ENCODE assay signal across 27 cellular contexts in the genomic region with DNA sequence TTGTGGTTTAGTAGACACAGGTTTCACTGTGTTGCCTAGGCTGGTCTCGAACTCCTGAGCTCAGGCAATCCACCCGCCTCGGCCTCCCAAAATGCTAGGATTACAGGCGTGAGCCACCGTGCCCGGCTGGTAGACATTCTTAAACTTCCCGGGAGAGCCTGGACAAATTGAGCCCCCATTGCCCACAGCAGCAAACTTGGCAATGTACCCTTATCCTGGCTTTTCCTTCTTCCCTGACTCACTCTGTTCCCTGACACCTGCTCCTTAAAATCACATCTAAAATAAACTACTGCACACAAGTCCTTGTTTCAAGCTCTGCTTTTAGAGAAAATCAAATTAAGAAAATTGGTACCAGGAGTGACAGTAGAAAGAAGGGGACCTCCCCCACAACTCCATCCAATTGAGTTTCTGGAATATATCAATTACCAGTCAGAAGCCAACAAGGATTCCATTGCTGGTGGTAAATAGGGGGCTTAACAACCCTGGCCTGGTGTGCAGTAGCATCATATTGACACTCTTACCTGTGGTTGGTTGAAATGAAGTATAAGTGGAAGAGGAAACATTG. TPM values are rescaled to one million over a fixed set of nuclear protein-coding genes. Genes with fewer than 3 reads are reported as not detected.
A peak's percentile ranks its signal among the peaks of the same experiment; 100 is the strongest.
DNase-seq lines count a peak whose midpoint lies in the region; ATAC-seq and TF ChIP-seq lines count a peak whose summit lies in the region.
"Had no signal": no experiment of that assay in that cellular context is flagged by ENCODE, and none has a peak within 500 bp of the region (broad histone marks: within the 10 kb centered on the region; RNA-seq: fewer than 3 reads in every experiment).

No MANE protein-coding gene starts in this region.

- no peak overlapping the region for H2AK5ac ChIP-seq in trophoblast cell (ENCODE audit: low read length)

- H3K14ac ChIP-seq in trophoblast cell (ENCODE audit: low read length): no peak overlapping the region

- H3K23ac ChIP-seq in trophoblast cell (ENCODE audit: low read length): no peak overlapping the region

- no peak for ATAC-seq in stimulated activated effector memory CD8-positive, alpha-beta T cell treated with anti-CD3 and anti-CD28 coated beads, Interleukin-12 subunit alpha, Interleukin-12 subunit beta, amount 100 ng/mL, for 72 hours
- no peak for ATAC-seq in HG03095 (IDR thresholded peaks at IDR 0.05; ENCODE audit: unreplicated experiment)
- ATAC-seq: GM12878 had no signal

- peaks cover 5 to 9% of the 10 kb centered on the region in 2 experiments for H3K4me1 ChIP-seq in trophoblast cell (ENCODE audit: control insufficient read depth in 1 of 2, insufficient read depth in 2 of 2, low read length in 2 of 2)
- H3K4me1 ChIP-seq: BLaER1 had no signal

- peaks cover 4% of the 10 kb centered on the region for H3K9me3 ChIP-seq in trophoblast cell (ENCODE audit: insufficient read depth, low read depth, low read length)
- H3K9me3 ChIP-seq: BE2C, BLaER1 had no signal

- H3K27ac Mint-ChIP-seq in endothelial cell (ENCODE audit: unreplicated experiment): peak overlapping the region; percentile 94
- H3K27ac Mint-ChIP-seq in stimulated activated effector memory CD8-positive, alpha-beta T cell treated with anti-CD3 and anti-CD28 coated beads, Interleukin-12 subunit alpha, Interleukin-12 subunit beta, amount 100 ng/mL, for 72 hours: peak overlapping the region; percentile 26
- H3K27ac Mint-ChIP-seq: CD14-positive monocyte had no signal

- no peaks in the 10 kb centered on the region for H3K9me3 Mint-ChIP-seq in endothelial cell (ENCODE audit: unreplicated experiment)
- no peaks in the 10 kb centered on the region for H3K9me3 Mint-ChIP-seq in stimulated activated effector memory CD8-positive, alpha-beta T cell treated with anti-CD3 and anti-CD28 coated beads, Interleukin-12 subunit alpha, Interleukin-12 subunit beta, amount 100 ng/mL, for 72 hours
- H3K9me3 Mint-ChIP-seq: CD4-positive, alpha-beta memory T cell; CD4-positive, CD25-positive, alpha-beta regulatory T cell; CD8-positive, alpha-beta memory T cell had no signal

- no peak overlapping the region for H2BK120ac ChIP-seq in trophoblast cell (ENCODE audit: insufficient read depth, low read length, poor library complexity)

- no peak for TF ChIP-seq CTCF in endothelial cell (IDR thresholded peaks at IDR 0.05; ENCODE audit: unreplicated experiment)

- WGBS in trophoblast cell (ENCODE audit: extremely low coverage, insufficient coverage, insufficient read length): no CpG with 5 or more reads among the region's 7 CpGs

- H2BK5ac ChIP-seq in trophoblast cell (ENCODE audit: low read depth, low read length, poor library complexity): no peak overlapping the region

- H3K4ac ChIP-seq in trophoblast cell (ENCODE audit: low read depth, low read length): no peak overlapping the region

- peaks cover 10% of the 10 kb centered on the region for H3K27me3 Mint-ChIP-seq in endothelial cell (ENCODE audit: unreplicated experiment)
- H3K27me3 Mint-ChIP-seq: CD4-positive, alpha-beta memory T cell; CD4-positive, CD25-positive, alpha-beta regulatory T cell had no signal

- no peak overlapping the region for H3K4me3 ChIP-seq in trophoblast cell (ENCODE audit: low read depth, low read length)
- H3K4me3 ChIP-seq: BLaER1, GM12878 had no signal

- H3K36me3 ChIP-seq in trophoblast cell (ENCODE audit: control insufficient read depth in 1 of 2, insufficient read depth in 2 of 2, low read length in 2 of 2): no peaks in the 10 kb centered on the region
- H3K36me3 ChIP-seq: BE2C, BLaER1 had no signal

- H3K4me3 Mint-ChIP-seq in endothelial cell (ENCODE audit: unreplicated experiment): peak overlapping the region; percentile 10
- H3K4me3 Mint-ChIP-seq in stimulated activated effector memory CD8-positive, alpha-beta T cell treated with anti-CD3 and anti-CD28 coated beads, Interleukin-12 subunit alpha, Interleukin-12 subunit beta, amount 100 ng/mL, for 72 hours: no peak overlapping the region
- H3K4me3 Mint-ChIP-seq: CD14-positive monocyte; CD4-positive, alpha-beta memory T cell; CD4-positive, CD25-positive, alpha-beta regulatory T cell; CD8-positive, alpha-beta memory T cell had no signal

- no peak overlapping the region for H3K18ac ChIP-seq in trophoblast cell (ENCODE audit: low read length)

- peak; percentile 90 for DNase-seq in SK-N-DZ (ENCODE audit: low spot score)
- DNase-seq in endothelial cell (ENCODE audit: low spot score): no peak
- DNase-seq in trophoblast cell: peak; percentile 48 to 67
- no peak for DNase-seq in stimulated activated effector memory CD8-positive, alpha-beta T cell treated with anti-CD3 and anti-CD28 coated beads, Interleukin-12 subunit alpha, Interleukin-12 subunit beta, amount 100 ng/mL, for 72 hours (ENCODE audit: low spot score in 2 of 2)
- DNase-seq in NCI-H1694 treated with DMSO at 0.1 percent for 48 hours (lab: John Stamatoyannopoulos, UW): no peak
- no peak for DNase-seq in stimulated activated naive CD4-positive, alpha-beta T cell treated with Interleukin-2 at 50 U/mL for 16 hours (lab: John Stamatoyannopoulos, UW)
- DNase-seq: 8988T; ACHN; BE2C; C1 segment of cervical spinal cord; CD4-positive, alpha-beta memory T cell; CD4-positive, CD25-positive, alpha-beta regulatory T cell; CD8-positive, alpha-beta memory T cell; COR-L47; DMS 273 treated with DMSO at 0.1 percent for 48 hours; DMS153; DMS53; DMS79; DND-41; EL; GDM1 had no signal

- H3K27me3 ChIP-seq in trophoblast cell (ENCODE audit: insufficient read depth, low read length): no peaks in the 10 kb centered on the region
- H3K27me3 ChIP-seq: BE2C, BLaER1 had no signal

- H2BK12ac ChIP-seq in trophoblast cell (ENCODE audit: low read length): no peak overlapping the region

- no peak overlapping the region for H4K12ac ChIP-seq in trophoblast cell (ENCODE audit: low read depth, low read length)

- H3K36me3 Mint-ChIP-seq in endothelial cell (ENCODE audit: low read depth, unreplicated experiment): no peaks in the 10 kb centered on the region
- H3K36me3 Mint-ChIP-seq in stimulated activated effector memory CD8-positive, alpha-beta T cell treated with anti-CD3 and anti-CD28 coated beads, Interleukin-12 subunit alpha, Interleukin-12 subunit beta, amount 100 ng/mL, for 72 hours: peaks cover 5% of the 10 kb centered on the region
- H3K36me3 Mint-ChIP-seq: CD14-positive monocyte; CD4-positive, alpha-beta memory T cell; CD4-positive, CD25-positive, alpha-beta regulatory T cell; CD8-positive, alpha-beta memory T cell had no signal

- no peak overlapping the region for H3K9ac ChIP-seq in trophoblast cell (ENCODE audit: low read length)
- H3K9ac ChIP-seq: BLaER1 had no signal

- no peak overlapping the region for H4K91ac ChIP-seq in trophoblast cell (ENCODE audit: low read depth, low read length)

- no peak overlapping the region for H3K4me2 ChIP-seq in trophoblast cell (ENCODE audit: low read length)
- H3K4me2 ChIP-seq: BLaER1 had no signal

- no peak overlapping the region for H2AFZ ChIP-seq in trophoblast cell (ENCODE audit: insufficient read depth, low read length, poor library complexity)

- peaks cover 65% of the 10 kb centered on the region for H3K4me1 Mint-ChIP-seq in endothelial cell (ENCODE audit: unreplicated experiment)
- H3K4me1 Mint-ChIP-seq in stimulated activated effector memory CD8-positive, alpha-beta T cell treated with anti-CD3 and anti-CD28 coated beads, Interleukin-12 subunit alpha, Interleukin-12 subunit beta, amount 100 ng/mL, for 72 hours: peaks cover 27% of the 10 kb centered on the region

- H3K79me1 ChIP-seq in trophoblast cell (ENCODE audit: low read length): peaks cover 5% of the 10 kb centered on the region

- no peak overlapping the region for H4K8ac ChIP-seq in trophoblast cell (ENCODE audit: low read depth, low read length)

- no peaks in the 10 kb centered on the region for H3K79me2 ChIP-seq in trophoblast cell (ENCODE audit: control insufficient read depth, insufficient read depth, low read length, poor library complexity)

- no peak overlapping the region for H3K27ac ChIP-seq in trophoblast cell (ENCODE audit: low read depth, low read length)
- H3K27ac ChIP-seq: BLaER1 had no signal

RNA-seq across cellular contexts. Expression of a gene that starts 7.4 kb away (rescaled TPM):
- polyA plus RNA-seq in SK-N-DZ (2014; cell fraction: cytosol; rRNA removed): 4.7 and 5.7 TPM in 2 replicates
- polyA plus RNA-seq in SK-N-DZ (2014; cell fraction: nucleus; rRNA removed): 2.0 and 3.5 TPM in 2 replicates
- 6.6 TPM for total RNA-seq in endothelial cell (ENCODE audit: unreplicated experiment)
- polyA plus RNA-seq in trophoblast cell (2013): 28.8 and 36.5 TPM in 2 replicates
- total RNA-seq: A673; CD4-positive, alpha-beta memory T cell; CD4-positive, CD25-positive, alpha-beta regulatory T cell; CD8-positive, alpha-beta memory T cell; Daoy; GM12878 had no signal
- polyA plus RNA-seq: CD4-positive, alpha-beta memory T cell; CD4-positive, CD25-positive, alpha-beta regulatory T cell; CD8-positive, alpha-beta memory T cell; GM12878 had no signal

RNA-seq across cellular contexts. Expression of a gene that starts 35.4 kb away (rescaled TPM):
- polyA plus RNA-seq in SK-N-DZ (2014; cell fraction: cytosol; rRNA removed): 23.9 and 44.0 TPM in 2 replicates
- 12.4 and 27.9 TPM in 2 replicates for polyA plus RNA-seq in SK-N-DZ (2014; cell fraction: nucleus; rRNA removed)
- 68.4 TPM for total RNA-seq in endothelial cell (ENCODE audit: unreplicated experiment)
- polyA plus RNA-seq in trophoblast cell (2013): 51.3 and 51.5 TPM in 2 replicates

Comparison
In these comparisons a context has a peak if more than half of its experiments do, and no peak if none do; other contexts are left out.
1. DNase-seq: peak in SK-N-DZ (single experiment) and trophoblast cell (2 of 2); none in endothelial cell (single experiment), stimulated activated effector memory CD8-positive, alpha-beta T cell treated with anti-CD3 and anti-CD28 coated beads, Interleukin-12 subunit alpha, Interleukin-12 subunit beta, amount 100 ng/mL, for 72 hours (0 of 2), NCI-H1694 treated with DMSO at 0.1 percent for 48 hours (single experiment) and stimulated activated naive CD4-positive, alpha-beta T cell treated with Interleukin-2 at 50 U/mL for 16 hours (single experiment).